Comparison of ENCODE assay signal across 20 cellular contexts in the genomic region with DNA sequence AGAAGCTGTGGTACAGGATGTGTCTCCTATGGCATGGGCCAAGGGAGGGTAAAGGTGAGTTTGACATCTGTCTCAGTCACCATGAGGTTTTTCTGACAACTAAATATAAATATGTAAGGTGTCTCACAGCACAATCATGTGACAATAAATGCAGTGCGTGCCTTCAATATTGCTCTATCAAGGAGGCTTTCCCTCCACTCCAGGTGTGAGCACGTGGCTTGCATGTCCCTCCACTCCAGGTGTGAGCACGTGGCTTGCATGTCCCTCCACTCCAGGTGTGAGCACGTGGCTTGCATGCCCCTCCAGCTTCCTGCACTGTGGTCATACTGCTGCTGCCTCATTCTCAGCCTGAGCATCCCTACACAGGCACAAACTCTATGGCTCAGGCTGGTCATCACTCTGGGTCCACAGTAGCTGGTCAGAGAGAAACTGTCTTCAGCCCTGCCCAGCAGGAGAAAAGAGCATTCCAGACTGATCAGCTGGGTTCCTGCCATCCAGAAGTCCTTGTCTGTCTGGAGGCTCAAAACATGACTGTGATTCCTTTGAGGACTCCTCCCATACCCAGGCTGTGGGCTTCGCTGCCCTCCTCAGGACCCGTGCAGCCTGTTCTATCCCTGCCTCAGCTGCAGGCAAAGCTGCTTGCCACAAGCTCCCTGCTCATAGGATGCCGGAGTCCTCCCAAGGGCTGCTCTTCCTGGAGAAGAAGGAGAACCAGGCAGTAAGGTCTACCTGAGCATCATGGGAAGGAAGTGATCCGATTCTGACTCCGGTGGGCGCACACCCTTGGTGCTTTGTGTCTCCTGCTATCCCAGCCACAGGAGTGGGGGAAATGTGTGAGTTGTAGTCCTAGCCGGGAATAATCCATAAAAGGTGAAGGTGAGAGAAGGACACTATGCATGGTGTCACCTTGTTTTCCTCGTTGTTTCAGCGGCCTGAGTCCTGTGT. TPM values are rescaled to one million over a fixed set of nuclear protein-coding genes. Genes with fewer than 3 reads are reported as not detected.
DNase-seq lines count a peak whose midpoint lies in the region; ATAC-seq and TF ChIP-seq lines count a peak whose summit lies in the region.
"Had no signal": no experiment of that assay in that cellular context is flagged by ENCODE, and none has a peak within 500 bp of the region (broad histone marks: within the 10 kb centered on the region; RNA-seq: fewer than 3 reads in every experiment).

No MANE protein-coding gene starts in this region.

- H3K4me1 Mint-ChIP-seq in CD4-positive, alpha-beta T cell (ENCODE audit: low read depth), result peaks cover 33% of the 10 kb centered on the region
- peaks cover 70% of the 10 kb centered on the region for H3K4me1 Mint-ChIP-seq in activated B cell treated with CpG ODN at 0.5 μM for 24 hours
- peaks cover 7 to 23% of the 10 kb centered on the region in 2 donors for H3K4me1 Mint-ChIP-seq in effector memory CD8-positive, alpha-beta T cell (ENCODE audit: low read depth in 2 of 2)

- 0 out of 2 replicates have a peak overlapping the region, but pooled peaks have one; percentile 18 for H3K4me2 ChIP-seq in SK-N-SH

- H3K36me3 ChIP-seq in SK-N-SH (replicated peaks in 1 of 2; ENCODE audit: control insufficient read depth in 1 of 2, insufficient read depth in 2 of 2, low read length in 1 of 2), result no peaks in the 10 kb centered on the region
- H3K36me3 ChIP-seq: brain microvascular endothelial cell, upper lobe of right lung had no signal

- H3K4me3 ChIP-seq in SK-N-SH (ENCODE audit: low read depth in 2 of 2, low read length in 1 of 2), result no peak overlapping the region
- H3K4me3 ChIP-seq: lung, skin epidermis, upper lobe of right lung had no signal

- TF ChIP-seq EP300 in SK-N-SH (IDR thresholded peaks at IDR 0.05; ENCODE audit: borderline replicate concordance in 1 of 2, low read depth in 1 of 2, low read length in 1 of 2), result no peak

- TF ChIP-seq CTCF in SK-N-SH (IDR thresholded peaks at IDR 0.05) (no peak), activated B cell treated with CpG ODN at 0.5 μM for 24 hours (IDR thresholded peaks at IDR 0.05) (no peak)
- TF ChIP-seq CTCF in CD4-positive, alpha-beta T cell (IDR thresholded peaks at IDR 0.05), result no peak

- no peak overlapping the region for H3K9ac ChIP-seq in SK-N-SH

- CTCF ChIA-PET in SK-N-SH (lab: Yijun Ruan, JAX) (interaction anchor here (0.7 to 7.8 kb wide), 5 partner anchors 10 to 54 kb away, joined by 3 to 55 read pairs (median 3); no protein-coding TSS in a partner anchor), activated B cell treated with CpG ODN at 0.5 μM for 24 hours (lab: Charles Lee) (interaction anchor here (0.8 to 4.6 kb wide), 4 partner anchors 9 to 212 kb away, joined by 3 to 58 read pairs (median 3); no protein-coding TSS in a partner anchor)
- CTCF ChIA-PET in CD4-positive, alpha-beta T cell (lab: Charles Lee), result interaction anchor here (1.6 to 1.7 kb wide), 2 partner anchors 16 to 24 kb away, joined by 6 read pairs; no protein-coding TSS in a partner anchor

- H3F3A ChIP-seq in SK-N-SH (replicated peaks; ENCODE audit: insufficient read depth), result no peaks in the 10 kb centered on the region

- DNase-seq in SK-N-SH (no peak), activated B cell treated with CpG ODN at 0.5 μM for 24 hours (no peak), NCI-H2196 treated with DMSO at 0.1 percent for 48 hours (lab: John Stamatoyannopoulos, UW; ENCODE audit: unreplicated experiment) (no peak)
- DNase-seq in CD4-positive, alpha-beta T cell, result no peak
- no peak for DNase-seq in effector memory CD8-positive, alpha-beta T cell
- DNase-seq: DMS79 treated with DMSO at 0.1 percent for 48 hours, naive B cell, NCI-H1092 treated with DMSO at 0.1 percent for 48 hours, NCI-H82, posterior cingulate gyrus, upper lobe of right lung had no signal

- no peak overlapping the region for H3K4me3 Mint-ChIP-seq in CD4-positive, alpha-beta T cell
- H3K4me3 Mint-ChIP-seq in activated B cell treated with CpG ODN at 0.5 μM for 24 hours, result no peak overlapping the region
- no peak overlapping the region for H3K4me3 Mint-ChIP-seq in effector memory CD8-positive, alpha-beta T cell
- H3K4me3 Mint-ChIP-seq: dendritic cell treated with granulocyte-macrophage colony-stimulating factor and Interleukin-4, amounts not matched to agents 40 ng/mL and 50 ng/mL, for 4 days had no signal

- H3K36me3 Mint-ChIP-seq in CD4-positive, alpha-beta T cell (ENCODE audit: low read depth), result no peaks in the 10 kb centered on the region
- no peaks in the 10 kb centered on the region for H3K36me3 Mint-ChIP-seq in activated B cell treated with CpG ODN at 0.5 μM for 24 hours (ENCODE audit: low read depth)
- no peaks in the 10 kb centered on the region for H3K36me3 Mint-ChIP-seq in effector memory CD8-positive, alpha-beta T cell (ENCODE audit: insufficient read depth)
- H3K36me3 Mint-ChIP-seq: naive B cell had no signal

- H3K9me2 ChIP-seq in SK-N-SH, result no peaks in the 10 kb centered on the region

- H3K27me3 ChIP-seq in SK-N-SH (ENCODE audit: insufficient read depth), result 0 out of 2 replicates have a peak, but pooled peaks cover 6% of the 10 kb centered on the region
- no peaks in the 10 kb centered on the region for H3K27me3 ChIP-seq in CD4-positive, alpha-beta T cell (ENCODE audit: control insufficient read depth, insufficient read depth, low read length)

- no peak for ATAC-seq in SK-N-SH treated with all-trans-retinoic acid at 6 μM for 48 hours
- no peak for ATAC-seq in CD4-positive, alpha-beta T cell (ENCODE audit: poor library complexity)
- no peak for ATAC-seq in activated B cell treated with CpG ODN at 0.5 μM for 24 hours (ENCODE audit: low read depth)
- ATAC-seq in effector memory CD8-positive, alpha-beta T cell (replicated peaks), result peak; percentile 17
- no peak for ATAC-seq in HG02840 (IDR thresholded peaks at IDR 0.05; ENCODE audit: low FRiP score, unreplicated experiment)
- no peak for ATAC-seq in GM18868 (IDR thresholded peaks at IDR 0.05; ENCODE audit: unreplicated experiment)
- ATAC-seq: upper lobe of right lung had no signal

- no peaks in the 10 kb centered on the region for H3K9me3 ChIP-seq in SK-N-SH
- H3K9me3 ChIP-seq in CD4-positive, alpha-beta T cell (ENCODE audit: control insufficient read depth, low read length), result no peaks in the 10 kb centered on the region
- H3K9me3 ChIP-seq: upper lobe of right lung had no signal

- H3K4me1 ChIP-seq in SK-N-SH (ENCODE audit: control insufficient read depth in 1 of 2, insufficient read depth in 2 of 2, low read depth in 1 of 2, low read length in 1 of 2), result peaks cover 0 to 6% of the 10 kb centered on the region in 2 experiments; a peak in 1 of 4 replicates
- H3K4me1 ChIP-seq: upper lobe of right lung had no signal

- no peak overlapping the region for H2AFZ ChIP-seq in SK-N-SH (ENCODE audit: low read depth)

- no peaks in the 10 kb centered on the region for H3K9me3 Mint-ChIP-seq in CD4-positive, alpha-beta T cell
- no peaks in the 10 kb centered on the region for H3K9me3 Mint-ChIP-seq in activated B cell treated with CpG ODN at 0.5 μM for 24 hours
- no peaks in the 10 kb centered on the region for H3K9me3 Mint-ChIP-seq in effector memory CD8-positive, alpha-beta T cell
- H3K9me3 Mint-ChIP-seq: dendritic cell treated with granulocyte-macrophage colony-stimulating factor and Interleukin-4, amounts not matched to agents 40 ng/mL and 50 ng/mL, for 4 days; naive B cell had no signal

- no peak for TF ChIP-seq RAD21 in SK-N-SH (IDR thresholded peaks at IDR 0.05; ENCODE audit: low read length)

- H3K27ac Mint-ChIP-seq in CD4-positive, alpha-beta T cell, result peak overlapping the region; percentile 80
- H3K27ac Mint-ChIP-seq in activated B cell treated with CpG ODN at 0.5 μM for 24 hours, result peak overlapping the region; percentile 86
- peak overlapping the region in 1 of 2 donors; percentile 93 for H3K27ac Mint-ChIP-seq in effector memory CD8-positive, alpha-beta T cell
- H3K27ac Mint-ChIP-seq: dendritic cell treated with granulocyte-macrophage colony-stimulating factor and Interleukin-4, amounts not matched to agents 40 ng/mL and 50 ng/mL, for 4 days had no signal

- no peaks in the 10 kb centered on the region for H4K20me1 ChIP-seq in SK-N-SH (ENCODE audit: insufficient read depth)

- no peaks in the 10 kb centered on the region for H3K27me3 Mint-ChIP-seq in CD4-positive, alpha-beta T cell
- H3K27me3 Mint-ChIP-seq in activated B cell treated with CpG ODN at 0.5 μM for 24 hours, result no peaks in the 10 kb centered on the region
- no peaks in the 10 kb centered on the region for H3K27me3 Mint-ChIP-seq in effector memory CD8-positive, alpha-beta T cell
- H3K27me3 Mint-ChIP-seq: naive B cell had no signal

- intact Hi-C loops in CD4-positive, alpha-beta T cell (cut with DNase I, micrococcal nuclease), result no loop called here
- intact Hi-C loops in activated B cell treated with CpG ODN at 0.5 μM for 24 hours (cut with micrococcal nuclease), result no loop called here

- WGBS in SK-N-SH (ENCODE audit: low lambda C conversion rate), result 50% methylated on average over 13 of the region's 13 CpGs

- H3K79me2 ChIP-seq in SK-N-SH (ENCODE audit: insufficient read depth), result no peaks in the 10 kb centered on the region

- POLR2A ChIA-PET in SK-N-SH (lab: Yijun Ruan, JAX) (no interaction called here), activated B cell treated with CpG ODN at 0.5 μM for 24 hours (lab: Charles Lee) (interaction anchor here (1.7 to 1.9 kb wide), 3 partner anchors 10 to 43 kb away, joined by 4 to 5 read pairs (median 5); no protein-coding TSS in a partner anchor)
- POLR2A ChIA-PET in CD4-positive, alpha-beta T cell (lab: Charles Lee), result interaction anchor here (0.6 kb wide), 1 partner anchor 25 kb away, joined by 3 read pairs; no protein-coding TSS in a partner anchor

- H3K27ac ChIP-seq in SK-N-SH (ENCODE audit: low read depth in 2 of 2, low read length in 1 of 2), result no peak overlapping the region
- H3K27ac ChIP-seq in CD4-positive, alpha-beta T cell (ENCODE audit: low read depth, low read length), result no peak overlapping the region
- H3K27ac ChIP-seq: brain microvascular endothelial cell, upper lobe of right lung had no signal

TF ChIP-seq in SK-N-SH, 30 proteins besides CTCF, POLR2A, EP300 and RAD21 (continues in another document):
- TF ChIP-seq YY1 (IDR thresholded peaks at IDR 0.05; ENCODE audit: low read depth) (no peak), FOSL2 (IDR thresholded peaks at IDR 0.05; ENCODE audit: borderline replicate concordance, low read depth) (no peak)

RNA-seq across cellular contexts. Expression of gene VPREB1, which starts 33.4 kb away (rescaled TPM):
- not detected in 2 replicates for polyA plus RNA-seq in SK-N-SH (2012; rRNA removed)
- not detected in 2 replicates for polyA plus RNA-seq in SK-N-SH (2012; cell fraction: cytosol; rRNA removed)
- not detected in 2 replicates for polyA plus RNA-seq in SK-N-SH (2012; cell fraction: nucleus; rRNA removed)
- not detected for total RNA-seq in CD4-positive, alpha-beta T cell
- total RNA-seq in activated B cell treated with CpG ODN at 0.5 μM for 24 hours, result not detected in 2 replicates
- total RNA-seq: lung; T-helper 2 cell treated with Interferon-gamma antibody and Interleukin-4, amounts not matched to agents 100 ng/mL and 5 ng/mL, for 36 hours; upper lobe of right lung had no signal
- polyA plus RNA-seq: esophagus had no signal
